In genomic region chr4:118224239-118224829, GRCh38 we compare ENCODE assay signal across 9 cellular contexts.
DNase-seq lines count a peak whose midpoint lies in the region; ATAC-seq and TF ChIP-seq lines count a peak whose summit lies in the region.
"Had no signal": no experiment of that assay in that cellular context is flagged by ENCODE, and none has a peak within 500 bp of the region (broad histone marks: within the 10 kb centered on the region; RNA-seq: fewer than 3 reads in every experiment).

No MANE protein-coding gene starts in this region.

- H3K27me3 Mint-ChIP-seq in immature natural killer cell (ENCODE audit: low read depth in 3 of 3) (peaks cover 0 to 2% (median 0%) of the 10 kb centered on the region in 3 donors), type B pancreatic cell (peaks cover 7% of the 10 kb centered on the region)
- H3K27me3 Mint-ChIP-seq: dendritic cell treated with granulocyte-macrophage colony-stimulating factor and Interleukin-4, amounts not matched to agents 40 ng/mL and 50 ng/mL, for 4 days had no signal

- H3K4me1 ChIP-seq in adipocyte (ENCODE audit: control insufficient read depth, insufficient read depth, low read length) = no peaks in the 10 kb centered on the region

- no peaks in the 10 kb centered on the region for H3K9me3 Mint-ChIP-seq in immature natural killer cell
- no peaks in the 10 kb centered on the region for H3K9me3 Mint-ChIP-seq in type B pancreatic cell
- H3K9me3 Mint-ChIP-seq: dendritic cell treated with granulocyte-macrophage colony-stimulating factor and Interleukin-4, amounts not matched to agents 40 ng/mL and 50 ng/mL, for 4 days had no signal

- H3K36me3 Mint-ChIP-seq in immature natural killer cell (no peaks in the 10 kb centered on the region), type B pancreatic cell (no peaks in the 10 kb centered on the region)

- no peak overlapping the region for H3K4me3 Mint-ChIP-seq in immature natural killer cell
- no peak overlapping the region for H3K4me3 Mint-ChIP-seq in type B pancreatic cell
- H3K4me3 Mint-ChIP-seq: dendritic cell treated with granulocyte-macrophage colony-stimulating factor and Interleukin-4, amounts not matched to agents 40 ng/mL and 50 ng/mL, for 4 days had no signal

- H3K27me3 ChIP-seq in adipocyte (replicated peaks; ENCODE audit: control insufficient read depth, insufficient read depth, low read length) = peaks cover 9% of the 10 kb centered on the region

- no peaks in the 10 kb centered on the region for H3K9me3 ChIP-seq in adipocyte (ENCODE audit: control insufficient read depth, low read length)

- no peak overlapping the region for H3K27ac Mint-ChIP-seq in immature natural killer cell
- H3K27ac Mint-ChIP-seq in type B pancreatic cell = no peak overlapping the region
- H3K27ac Mint-ChIP-seq: dendritic cell treated with granulocyte-macrophage colony-stimulating factor and Interleukin-4, amounts not matched to agents 40 ng/mL and 50 ng/mL, for 4 days had no signal

- TF ChIP-seq CTCF in type B pancreatic cell (conservative IDR thresholded peaks at IDR 0.05) = peak; percentile 86

- ATAC-seq in HG02610 (IDR thresholded peaks at IDR 0.05; ENCODE audit: unreplicated experiment) = peak; percentile 45

- no peak overlapping the region for H3K4me3 ChIP-seq in adipocyte (ENCODE audit: low read length)

- DNase-seq in SIG-M5 treated with dmso at 0.1 percent for 504 hours (lab: John Stamatoyannopoulos, UW; ENCODE audit: unreplicated experiment) = peak; percentile 49
- no peak for DNase-seq in SIG-M5 (lab: John Stamatoyannopoulos, UW)
- DNase-seq in NCI-H2029 (lab: John Stamatoyannopoulos, UW) = peak; percentile 28
- peak; percentile 87 for DNase-seq in adipocyte (ENCODE audit: low read depth)
- peak in 2 of 3 donors; percentile 4 to 12 for DNase-seq in immature natural killer cell
- no peak for DNase-seq in type B pancreatic cell (ENCODE audit: extremely low spot score, unreplicated experiment)
- DNase-seq in NK-92 (lab: John Stamatoyannopoulos, UW; ENCODE audit: unreplicated experiment) = no peak

- no peaks in the 10 kb centered on the region for H3K36me3 ChIP-seq in adipocyte (ENCODE audit: control insufficient read depth, insufficient read depth, low read length, severe bottlenecking)

- H3K4me1 Mint-ChIP-seq in immature natural killer cell (no peaks in the 10 kb centered on the region), type B pancreatic cell (ENCODE audit: unreplicated experiment) (peaks cover 8% of the 10 kb centered on the region)

- no peak overlapping the region for H3K9ac ChIP-seq in adipocyte (ENCODE audit: low read length)

Comparison
In these comparisons a context has a peak if more than half of its experiments do, and no peak if none do; other contexts are left out.
1. DNase-seq: peak in SIG-M5 treated with dmso at 0.1 percent for 504 hours (single experiment), NCI-H2029 (single experiment), adipocyte (single experiment) and immature natural killer cell (2 of 3); none in SIG-M5 (single experiment), type B pancreatic cell (single experiment) and NK-92 (single experiment).